Comparison of ENCODE assay signal across 24 cellular contexts in the genomic region with DNA sequence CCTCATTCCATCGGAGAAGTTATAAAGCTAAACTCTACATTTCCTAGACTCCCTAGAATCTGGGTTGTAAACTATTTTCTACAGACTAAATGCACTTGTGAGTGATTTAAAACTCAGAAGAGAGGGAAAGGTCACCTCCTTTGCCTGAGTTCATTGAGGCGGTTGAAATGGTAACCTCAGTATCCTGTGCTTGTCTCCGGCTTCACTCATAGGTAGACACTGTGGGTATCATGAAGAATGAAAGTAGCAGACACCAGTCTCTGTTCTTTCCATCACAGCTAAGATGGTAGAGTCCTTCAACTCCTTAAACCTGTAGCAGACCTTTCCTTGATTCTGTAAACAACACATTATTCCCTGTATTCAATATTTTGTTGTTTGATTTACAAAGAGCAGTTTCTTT.
DNase-seq lines count a peak whose midpoint lies in the region; ATAC-seq, FAIRE-seq and TF ChIP-seq lines count a peak whose summit lies in the region.
"Had no signal": no experiment of that assay in that cellular context is flagged by ENCODE, and none has a peak within 500 bp of the region (broad histone marks: within the 10 kb centered on the region; RNA-seq: fewer than 3 reads in every experiment).

No MANE protein-coding gene starts in this region.

- H3K79me2 ChIP-seq in GM23338 (replicated peaks; ENCODE audit: insufficient read depth) (no peaks in the 10 kb centered on the region), GM12878 (ENCODE audit: control insufficient read depth, insufficient read depth, low read length) (no peaks in the 10 kb centered on the region), keratinocyte (ENCODE audit: control insufficient read depth, insufficient read depth, low read length) (no peaks in the 10 kb centered on the region)

- H3K9me3 ChIP-seq in GM12878 (replicated peaks; ENCODE audit: control insufficient read depth, insufficient read depth, low read length) (no peaks in the 10 kb centered on the region), keratinocyte (ENCODE audit: control insufficient read depth, low read depth, low read length) (no peaks in the 10 kb centered on the region)
- H3K9me3 ChIP-seq: A549, BE2C had no signal

- H3K9me1 ChIP-seq in keratinocyte (ENCODE audit: control insufficient read depth, extremely low read depth, insufficient read depth, low read length), result no peaks in the 10 kb centered on the region

- SMC1A ChIA-PET in GM12878 (lab: Charles Lee; ENCODE audit: uncharacterized antibody, unreplicated experiment), result interaction anchor here (1.0 kb wide), 1 partner anchor 10 kb away, joined by 4 read pairs; no protein-coding TSS in a partner anchor

- POLR2A ChIA-PET in GM12878 (lab: Charles Lee), result no interaction called here

- RAD21 ChIA-PET in GM12878 (lab: Charles Lee; ENCODE audit: unreplicated experiment), result no interaction called here

- intact Hi-C loops in GM12878 (cut with micrococcal nuclease; ENCODE audit: unreplicated experiment), result no loop called here

- peaks cover 10% of the 10 kb centered on the region for H3K9me3 Mint-ChIP-seq in GM23338

- BruUV-seq in GM12878 (replicated peaks; lab: Mats Ljungman, UMichigan), result no TSS peak

- peaks cover 7% of the 10 kb centered on the region; the same call in 2 of the 3 replicates for H3K4me1 Mint-ChIP-seq in GM23338
- H3K4me1 Mint-ChIP-seq: CD4-positive, alpha-beta memory T cell had no signal

- ATAC-seq in GM23338 (no peak), GM12878 (peak; percentile 35; the same call in 1 of the 3 replicates)
- ATAC-seq: A549 had no signal

- no peaks in the 10 kb centered on the region for H3K9me2 ChIP-seq in GM23338 (ENCODE audit: insufficient read depth)

- H3K27me3 ChIP-seq in GM23338 (ENCODE audit: insufficient read depth) (no peaks in the 10 kb centered on the region), GM12878 (replicated peaks in 1 of 2; ENCODE audit: control insufficient read depth in 2 of 2, insufficient read depth in 2 of 2, low read length in 1 of 2) (no peaks in the 10 kb centered on the region), keratinocyte (ENCODE audit: control insufficient read depth, extremely low read depth, insufficient read depth, low read length) (no peaks in the 10 kb centered on the region)
- H3K27me3 ChIP-seq: BE2C; BLaER1 treated with 17β-estradiol and CSF1 and Interleukin-3, amounts not matched to agents 10 nM and 100 nM had no signal

- H3K27me3 Mint-ChIP-seq in GM23338 (ENCODE audit: insufficient read depth, low read depth, poor library complexity), result no peaks in the 10 kb centered on the region
- H3K27me3 Mint-ChIP-seq: CD4-positive, alpha-beta memory T cell had no signal

- H3K4me1 ChIP-seq in GM23338 (ENCODE audit: insufficient read depth) (0 out of 2 replicates have a peak, but pooled peaks cover 15% of the 10 kb centered on the region), GM12878 (ENCODE audit: control insufficient read depth, insufficient read depth, low read length) (no peaks in the 10 kb centered on the region), keratinocyte (ENCODE audit: control insufficient read depth, extremely low read depth, insufficient read depth, low read length) (no peaks in the 10 kb centered on the region)
- H3K4me1 ChIP-seq: A549; BE2C; BLaER1 treated with 17β-estradiol and CSF1 and Interleukin-3, amounts not matched to agents 10 nM and 100 nM had no signal

- FAIRE-seq in GM12878 (lab: Jason Lieb, UNC) (no peak), keratinocyte (lab: Jason Lieb, UNC) (no peak)
- FAIRE-seq: A549, GM12892, GM19239 had no signal

- peak overlapping the region; percentile 48; the same call in 1 of the 2 replicates for H2AFZ ChIP-seq in GM23338
- H2AFZ ChIP-seq in GM12878 (ENCODE audit: control insufficient read depth, low read depth, low read length), result no peak overlapping the region
- H2AFZ ChIP-seq in keratinocyte (ENCODE audit: control insufficient read depth, low read length), result peak overlapping the region; percentile 39

- TF ChIP-seq EP300 in GM12878 (IDR thresholded peaks at IDR 0.05; ENCODE audit: borderline replicate concordance in 1 of 2, control insufficient read depth in 1 of 2, low read depth in 2 of 2, low read length in 2 of 2), result no peak

- H3K9ac ChIP-seq in GM12878 (ENCODE audit: control insufficient read depth, insufficient read depth, low read length) (no peak overlapping the region), keratinocyte (ENCODE audit: control insufficient read depth, extremely low read depth, insufficient read depth, low read length) (no peak overlapping the region)
- H3K9ac ChIP-seq: BLaER1 treated with 17β-estradiol and CSF1 and Interleukin-3, amounts not matched to agents 10 nM and 100 nM had no signal

- H3K4me3 ChIP-seq in GM23338 (no peak overlapping the region), GM12878 (no peak overlapping the region), keratinocyte (ENCODE audit: control insufficient read depth in 2 of 3, extremely low read depth in 1 of 3, insufficient read depth in 2 of 3, low read depth in 1 of 3, low read length in 3 of 3) (no peak overlapping the region)
- H3K4me3 ChIP-seq: A549; BLaER1 treated with 17β-estradiol and CSF1 and Interleukin-3, amounts not matched to agents 10 nM and 100 nM had no signal

- no peak overlapping the region for H3K27ac Mint-ChIP-seq in GM23338
- H3K27ac Mint-ChIP-seq: CD4-positive, alpha-beta memory T cell had no signal

- 67% methylated on average over 3 of the region's 3 CpGs for WGBS in GM12878 (ENCODE audit: insufficient coverage, insufficient replicate concordance, low lambda C conversion rate, missing lambda C conversion rate)

- H3F3A ChIP-seq in GM23338 (replicated peaks; ENCODE audit: low read depth), result no peaks in the 10 kb centered on the region

- dilution Hi-C loops in keratinocyte (cut with MboI; ENCODE audit: extremely low pct_ligation_motif_present, low sequenced_read_pairs), result no loop called here

- H3K4me3 Mint-ChIP-seq in GM23338, result no peak overlapping the region

- H4K20me1 ChIP-seq in GM23338 (replicated peaks; ENCODE audit: insufficient read depth), result no peaks in the 10 kb centered on the region
- no peaks in the 10 kb centered on the region for H4K20me1 ChIP-seq in GM12878 (ENCODE audit: control insufficient read depth, insufficient read depth)
- H4K20me1 ChIP-seq in keratinocyte (ENCODE audit: control insufficient read depth, extremely low read depth, insufficient read depth, low read length), result no peaks in the 10 kb centered on the region
- H4K20me1 ChIP-seq: BLaER1 treated with 17β-estradiol and CSF1 and Interleukin-3, amounts not matched to agents 10 nM and 100 nM had no signal

- CTCF ChIA-PET in GM12878 (lab: Yijun Ruan, JAX), result no interaction called here

- no peak overlapping the region for H3K27ac ChIP-seq in GM23338 (ENCODE audit: low read depth)
- H3K27ac ChIP-seq in GM12878 (ENCODE audit: control insufficient read depth, insufficient read depth), result no peak overlapping the region
- H3K27ac ChIP-seq in keratinocyte (ENCODE audit: control insufficient read depth, insufficient read depth, low read length), result no peak overlapping the region
- H3K27ac ChIP-seq: A549; BLaER1 treated with 17β-estradiol and CSF1 and Interleukin-3, amounts not matched to agents 10 nM and 100 nM had no signal

- in situ Hi-C loops in GM12878 (cut with MboI), result no loop called here

- H3K4me2 ChIP-seq in GM23338, result no peak overlapping the region
- H3K4me2 ChIP-seq in GM12878 (ENCODE audit: control insufficient read depth, insufficient read depth), result no peak overlapping the region
- no peak overlapping the region for H3K4me2 ChIP-seq in keratinocyte (ENCODE audit: control insufficient read depth, extremely low read depth, insufficient read depth, low read depth, low read length)
- H3K4me2 ChIP-seq: A549; BLaER1 treated with 17β-estradiol and CSF1 and Interleukin-3, amounts not matched to agents 10 nM and 100 nM had no signal

- TF ChIP-seq RAD21 in GM12878 (IDR thresholded peaks at IDR 0.05; ENCODE audit: insufficient read depth, low read depth, low read length), result no peak

- DNase-seq in GM23338 (ENCODE audit: low spot score) (no peak), GM12878 (ENCODE audit: low read depth, low spot score) (no peak), keratinocyte (ENCODE audit: low read depth, low spot score) (no peak), C1 segment of cervical spinal cord (lab: John Stamatoyannopoulos, UW) (no peak), ureter (ENCODE audit: low spot score) (no peak), anterior cingulate cortex (lab: John Stamatoyannopoulos, UW) (no peak)
- DNase-seq in stimulated activated CD4-positive, alpha-beta T cell treated with anti-CD3 and anti-CD28 coated beads, Interleukin-4, amount 100 ng/mL, for 4 hours, result no peak
- DNase-seq: 8988T, ACHN, AML-193, BE2C, Calu3, COR-L47, DMS53, DMS79 treated with DMSO at 0.1 percent for 48 hours, GF-D8, GOT3, H7, HCEC 1CT had no signal

- no peak for TF ChIP-seq CTCF in GM23338 (conservative IDR thresholded peaks at IDR 0.05; ENCODE audit: low read depth in 2 of 2)
- no peak for TF ChIP-seq CTCF in GM12878 (IDR thresholded peaks at IDR 0.05 in 2 of 3, conservative IDR thresholded peaks at IDR 0.05 in 1 of 3; ENCODE audit: control insufficient read depth in 2 of 3, extremely low read depth in 1 of 3, insufficient read depth in 1 of 3, low read depth in 3 of 3, low read length in 3 of 3)
- no peak for TF ChIP-seq CTCF in keratinocyte (optimal IDR thresholded peaks at IDR 0.05 in 1 of 3, IDR thresholded peaks at IDR 0.05 in 1 of 3, conservative IDR thresholded peaks at IDR 0.05 in 1 of 3; ENCODE audit: extremely low read depth in 1 of 3, insufficient read depth in 2 of 3, low read length in 3 of 3)

- H3K36me3 ChIP-seq in GM23338 (ENCODE audit: insufficient read depth) (peaks cover 5% of the 10 kb centered on the region; the same call in 1 of the 2 replicates), GM12878 (ENCODE audit: control insufficient read depth in 2 of 2, insufficient read depth in 2 of 2, low read length in 1 of 2) (no peaks in the 10 kb centered on the region), keratinocyte (ENCODE audit: control insufficient read depth in 2 of 2, extremely low read depth in 1 of 2, insufficient read depth in 2 of 2, low read length in 2 of 2) (no peaks in the 10 kb centered on the region)
- H3K36me3 ChIP-seq: BE2C; BLaER1 treated with 17β-estradiol and CSF1 and Interleukin-3, amounts not matched to agents 10 nM and 100 nM had no signal

- no peak for TF ChIP-seq POLR2A in GM12878 (IDR thresholded peaks at IDR 0.05; ENCODE audit: low read depth, low read length)

- peaks cover 11% of the 10 kb centered on the region for H3K36me3 Mint-ChIP-seq in GM23338 (ENCODE audit: low read depth)
- H3K36me3 Mint-ChIP-seq: CD4-positive, alpha-beta memory T cell had no signal

TF ChIP-seq in GM23338, 12 proteins besides CTCF, POLR2A, EP300 and RAD21 (continues in another document):
- no peak for TF ChIP-seq EZH2 (IDR thresholded peaks at IDR 0.05; ENCODE audit: low read depth, unreplicated experiment)

TF ChIP-seq in GM12878, 131 proteins besides CTCF, POLR2A, EP300 and RAD21:
- no peak for TF ChIP-seq CBX5 (IDR thresholded peaks at IDR 0.05; ENCODE audit: low read depth)
- no peak for TF ChIP-seq POLR2AphosphoS5 (IDR thresholded peaks at IDR 0.05; ENCODE audit: low read length)
- TF ChIP-seq SMAD5 (IDR thresholded peaks at IDR 0.05; ENCODE audit: low read depth), result no peak
- TF ChIP-seq BACH1 (IDR thresholded peaks at IDR 0.05; ENCODE audit: borderline replicate concordance), result no peak
- no peak for TF ChIP-seq KLF5 (IDR thresholded peaks at IDR 0.05; ENCODE audit: partially characterized antibody)
